In genomic region chr5:56585466-56585865, GRCh38 we compare ENCODE assay signal across 13 cellular contexts.
DNase-seq lines count a peak whose midpoint lies in the region; ATAC-seq, FAIRE-seq and TF ChIP-seq lines count a peak whose summit lies in the region.
"Had no signal": no experiment of that assay in that cellular context is flagged by ENCODE, and none has a peak within 500 bp of the region (broad histone marks: within the 10 kb centered on the region; RNA-seq: fewer than 3 reads in every experiment).

No MANE protein-coding gene starts in this region.

- peaks cover 57% of the 10 kb centered on the region for H3K4me1 Mint-ChIP-seq in CD4-positive, alpha-beta T cell (ENCODE audit: low read depth)

- H3K36me3 ChIP-seq in endothelial cell of umbilical vein (ENCODE audit: control insufficient read depth in 2 of 2, extremely low read depth in 1 of 2, insufficient read depth in 2 of 2, low read length in 2 of 2) (no peaks in the 10 kb centered on the region), muscle layer of duodenum (ENCODE audit: control insufficient read depth in 1 of 2, insufficient read depth in 2 of 2, low read length in 2 of 2) (no peaks in the 10 kb centered on the region), mucosa of descending colon (ENCODE audit: low read depth) (no peaks in the 10 kb centered on the region)
- H3K36me3 ChIP-seq: SJCRH30 had no signal

- no peak overlapping the region for H2AFZ ChIP-seq in endothelial cell of umbilical vein (ENCODE audit: low read depth, low read length)

- no peaks in the 10 kb centered on the region for H3K36me3 Mint-ChIP-seq in CD4-positive, alpha-beta T cell (ENCODE audit: low read depth)

- H3K9ac ChIP-seq in endothelial cell of umbilical vein (replicated peaks; ENCODE audit: extremely low read depth, insufficient read depth, low read length): no peak overlapping the region

- no peak overlapping the region for H3K4me3 Mint-ChIP-seq in CD4-positive, alpha-beta T cell
- H3K4me3 Mint-ChIP-seq: stimulated activated naive CD8-positive, alpha-beta T cell treated with anti-CD3 and anti-CD28 coated beads, Interleukin-15, Interleukin-2, amounts not matched to agents 100 ng/mL and 50 ng/mL, for 24 hours had no signal

- POLR2A ChIA-PET in CD4-positive, alpha-beta T cell (lab: Charles Lee): interaction anchor here (0.7 to 4.1 kb wide), 11 partner anchors 14 to 151 kb away, joined by 3 to 14 read pairs (median 5); no protein-coding TSS in a partner anchor
- POLR2A ChIA-PET in endothelial cell of umbilical vein (lab: Charles Lee): no interaction called here

- peak; percentile 53 for FAIRE-seq in endothelial cell of umbilical vein (lab: Jason Lieb, UNC)

- H3K27ac ChIP-seq in CD4-positive, alpha-beta T cell (ENCODE audit: low read depth, low read length): no peak overlapping the region
- H3K27ac ChIP-seq in endothelial cell of umbilical vein (ENCODE audit: insufficient read depth, low read depth, low read length): no peak overlapping the region
- H3K27ac ChIP-seq in muscle layer of duodenum (ENCODE audit: low read length): no peak overlapping the region
- H3K27ac ChIP-seq: C4-2B, SJCRH30 had no signal

- CTCF ChIA-PET in CD4-positive, alpha-beta T cell (lab: Charles Lee): no interaction called here
- CTCF ChIA-PET in endothelial cell of umbilical vein (lab: Charles Lee): interaction anchor here (1.0 kb wide), 2 partner anchors 12 to 253 kb away, joined by 3 to 4 read pairs; no protein-coding TSS in a partner anchor

- peaks cover 6% of the 10 kb centered on the region for H3K4me1 ChIP-seq in endothelial cell of umbilical vein (ENCODE audit: control insufficient read depth, extremely low read depth, insufficient read depth, low read length)
- peaks cover 0 to 14% of the 10 kb centered on the region in 2 donors for H3K4me1 ChIP-seq in muscle layer of duodenum (ENCODE audit: control insufficient read depth in 1 of 2, insufficient read depth in 2 of 2, low read length in 2 of 2)
- no peaks in the 10 kb centered on the region for H3K4me1 ChIP-seq in mucosa of descending colon (ENCODE audit: low read depth)
- H3K4me1 ChIP-seq: SJCRH30 had no signal

- intact Hi-C loops in CD4-positive, alpha-beta T cell (cut with DNase I, micrococcal nuclease): loop anchor here in 1 of 2 experiments (5.0 kb wide), 2 partner anchors 108 to 232 kb away; partner anchors contain the start of gene MAP3K1
- intact Hi-C loops in endothelial cell of umbilical vein (cut with micrococcal nuclease) (loop anchor here (10.0 kb wide), 1 partner anchor 311 kb away; no protein-coding TSS in a partner anchor), mucosa of descending colon (cut with DNase I, micrococcal nuclease) (no loop called here)

- no peak overlapping the region for H3K4me3 ChIP-seq in endothelial cell of umbilical vein (replicated peaks in 1 of 3; ENCODE audit: insufficient read depth in 1 of 3, low read depth in 1 of 3, low read length in 3 of 3)
- H3K4me3 ChIP-seq in muscle layer of duodenum (ENCODE audit: low read depth in 1 of 2, low read length in 2 of 2): peak overlapping the region; percentile 29 to 38
- H3K4me3 ChIP-seq in mucosa of descending colon: no peak overlapping the region
- H3K4me3 ChIP-seq: SJCRH30 had no signal

- no peaks in the 10 kb centered on the region for H3K27me3 ChIP-seq in CD4-positive, alpha-beta T cell (ENCODE audit: control insufficient read depth, insufficient read depth, low read length)
- peaks cover 6 to 11% of the 10 kb centered on the region in 2 experiments for H3K27me3 ChIP-seq in endothelial cell of umbilical vein (ENCODE audit: control insufficient read depth in 2 of 2, insufficient read depth in 2 of 2, low read length in 2 of 2)
- no peaks in the 10 kb centered on the region for H3K27me3 ChIP-seq in muscle layer of duodenum (ENCODE audit: low read depth, low read length)
- H3K27me3 ChIP-seq: SJCRH30 had no signal

- no peak for TF ChIP-seq POLR2A in endothelial cell of umbilical vein (IDR thresholded peaks at IDR 0.05; ENCODE audit: low read depth, low read length)

- H3K4me2 ChIP-seq in endothelial cell of umbilical vein (ENCODE audit: insufficient read depth, low read length): no peak overlapping the region

- H3K79me2 ChIP-seq in endothelial cell of umbilical vein (ENCODE audit: control insufficient read depth, insufficient read depth, low read length): no peaks in the 10 kb centered on the region

- no TSS peak for BruUV-seq in endothelial cell of umbilical vein (replicated peaks; lab: Mats Ljungman, UMichigan)

- dilution Hi-C loops in endothelial cell of umbilical vein (cut with MboI; ENCODE audit: extremely low pct_ligation_motif_present, low sequenced_read_pairs): no loop called here

- no peaks in the 10 kb centered on the region for H3K9me1 ChIP-seq in endothelial cell of umbilical vein (replicated peaks; ENCODE audit: control insufficient read depth, extremely low read depth, insufficient read depth, low read length)

- no peaks in the 10 kb centered on the region for H4K20me1 ChIP-seq in endothelial cell of umbilical vein (replicated peaks; ENCODE audit: control insufficient read depth, extremely low read depth, insufficient read depth, low read length)

- no peaks in the 10 kb centered on the region for H3K27me3 Mint-ChIP-seq in CD4-positive, alpha-beta T cell
- H3K27me3 Mint-ChIP-seq: stimulated activated naive CD8-positive, alpha-beta T cell treated with anti-CD3 and anti-CD28 coated beads, Interleukin-15, Interleukin-2, amounts not matched to agents 100 ng/mL and 50 ng/mL, for 24 hours had no signal

- H3K9me3 Mint-ChIP-seq in CD4-positive, alpha-beta T cell: no peaks in the 10 kb centered on the region
- H3K9me3 Mint-ChIP-seq: stimulated activated naive CD8-positive, alpha-beta T cell treated with anti-CD3 and anti-CD28 coated beads, Interleukin-15, Interleukin-2, amounts not matched to agents 100 ng/mL and 50 ng/mL, for 24 hours had no signal

- no peak for DNase-seq in CD4-positive, alpha-beta T cell
- DNase-seq in NCI-H226 (peak; percentile 48), endothelial cell of umbilical vein (ENCODE audit: low read depth, low spot score) (peak; percentile 36), SKM-1 treated with dmso at 0.1 percent for 144 hours (lab: John Stamatoyannopoulos, UW; ENCODE audit: unreplicated experiment) (no peak), mucosa of descending colon (no peak)
- DNase-seq in activated T-cell treated with anti-CD3 and anti-CD28 coated beads, Interleukin-2, amount 50 U/mL, for 1 hour: no peak
- DNase-seq: activated gamma-delta T cell treated with Interleukin-2 at 50 U/mL for 16 hours, SJCRH30 had no signal

- H3K27ac Mint-ChIP-seq in CD4-positive, alpha-beta T cell: peak overlapping the region; percentile 87
- H3K27ac Mint-ChIP-seq: activated CD4-positive, alpha-beta T cell treated with anti-CD3 and anti-CD28 coated beads, Interleukin-2, amount 10 ng/mL, durations not matched to agents 24 days and 14 days; stimulated activated naive CD8-positive, alpha-beta T cell treated with anti-CD3 and anti-CD28 coated beads, Interleukin-15, Interleukin-2, amounts not matched to agents 100 ng/mL and 50 ng/mL, for 24 hours had no signal

- no peak for ATAC-seq in CD4-positive, alpha-beta T cell (ENCODE audit: poor library complexity)
- no peak for ATAC-seq in GM19351 (IDR thresholded peaks at IDR 0.05; ENCODE audit: unreplicated experiment)
- ATAC-seq in mucosa of descending colon: no peak

- H3K9me3 ChIP-seq in CD4-positive, alpha-beta T cell (ENCODE audit: control insufficient read depth, low read length): no peaks in the 10 kb centered on the region
- no peaks in the 10 kb centered on the region for H3K9me3 ChIP-seq in endothelial cell of umbilical vein (replicated peaks; ENCODE audit: control insufficient read depth, insufficient read depth, low read length)
- no peaks in the 10 kb centered on the region for H3K9me3 ChIP-seq in muscle layer of duodenum (ENCODE audit: control insufficient read depth in 1 of 2, low read length in 2 of 2)
- H3K9me3 ChIP-seq in mucosa of descending colon: no peaks in the 10 kb centered on the region
- H3K9me3 ChIP-seq: SJCRH30 had no signal

- no peak for TF ChIP-seq CTCF in CD4-positive, alpha-beta T cell (IDR thresholded peaks at IDR 0.05)
- TF ChIP-seq CTCF in endothelial cell of umbilical vein (IDR thresholded peaks at IDR 0.05; ENCODE audit: extremely low read depth in 1 of 2, insufficient read depth in 1 of 2, low read depth in 1 of 2, low read length in 2 of 2) (no peak), mucosa of descending colon (IDR thresholded peaks at IDR 0.05) (no peak)

TF ChIP-seq in endothelial cell of umbilical vein, 7 proteins besides CTCF, POLR2A, EP300 and RAD21:
- TF ChIP-seq POLR2AphosphoS5 (IDR thresholded peaks at IDR 0.05; ENCODE audit: insufficient read depth, low read depth, low read length) (no peak), MYC (IDR thresholded peaks at IDR 0.05; ENCODE audit: low read depth, low read length) (no peak), FOS (IDR thresholded peaks at IDR 0.05; ENCODE audit: borderline replicate concordance, insufficient read depth, low read length) (peak; percentile 29), EZH2 (IDR thresholded peaks at IDR 0.05; ENCODE audit: borderline replicate concordance, low read depth, low read length, severe bottlenecking) (no peak)
- TF ChIP-seq, protein P1, sequence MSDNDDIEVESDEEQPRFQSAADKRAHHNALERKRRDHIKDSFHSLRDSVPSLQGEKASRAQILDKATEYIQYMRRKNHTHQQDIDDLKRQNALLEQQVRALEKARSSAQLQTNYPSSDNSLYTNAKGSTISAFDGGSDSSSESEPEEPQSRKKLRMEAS (IDR thresholded peaks at IDR 0.05; ENCODE audit: insufficient read depth, insufficient read length): no peak

Comparison
In these comparisons a context has a peak if more than half of its experiments do, and no peak if none do; other contexts are left out.
1. DNase-seq: peak in NCI-H226 (single experiment) and endothelial cell of umbilical vein (single experiment); none in CD4-positive, alpha-beta T cell (0 of 10), SKM-1 treated with dmso at 0.1 percent for 144 hours (single experiment), activated T-cell treated with anti-CD3 and anti-CD28 coated beads, Interleukin-2, amount 50 U/mL, for 1 hour (single experiment) and mucosa of descending colon (0 of 3).
2. H3K4me3 ChIP-seq: peak in muscle layer of duodenum (2 of 2); none in endothelial cell of umbilical vein (0 of 3) and mucosa of descending colon (single experiment).